8 cellular contexts compared by ENCODE assay signal in the genomic region with DNA sequence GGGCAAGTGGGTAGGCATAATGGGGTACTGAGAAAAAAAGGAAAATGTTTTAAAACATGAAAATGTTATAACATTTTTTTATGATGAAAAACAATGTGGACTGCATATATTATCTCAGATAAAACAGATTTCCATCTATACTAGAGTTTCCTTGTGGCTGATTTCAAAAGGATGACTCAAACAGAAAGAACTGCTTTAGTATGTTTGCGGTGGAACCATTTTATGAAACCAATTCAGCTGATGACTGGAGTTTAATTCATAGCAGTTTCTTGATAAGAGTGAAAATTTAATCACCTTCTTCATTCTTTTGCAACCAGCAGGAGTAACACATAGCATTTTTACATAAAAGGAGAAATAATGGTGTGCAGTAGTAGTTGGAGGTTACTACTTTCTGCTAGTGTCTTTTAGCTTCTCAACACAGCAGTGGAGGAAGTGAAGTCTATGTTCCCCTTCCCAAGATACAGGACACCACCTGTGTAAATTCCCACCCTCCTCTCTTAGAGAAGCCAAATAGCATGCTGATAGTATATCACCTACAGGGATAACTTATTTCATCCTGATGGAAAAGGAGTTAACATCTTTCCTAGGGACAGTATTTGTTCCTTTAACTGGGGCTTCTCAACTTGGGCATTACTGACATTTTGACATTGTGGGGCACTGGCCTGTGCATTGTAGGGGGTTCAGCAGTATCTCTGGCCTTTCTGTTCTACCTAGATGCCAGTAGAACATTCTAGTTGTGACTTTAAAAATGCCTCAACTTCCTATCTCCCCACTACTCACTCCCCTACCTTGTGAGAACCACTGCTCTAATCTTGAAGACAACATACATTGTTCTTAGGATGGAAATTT.
A peak's percentile ranks its signal among the peaks of the same experiment; 100 is the strongest.
DNase-seq lines count a peak whose midpoint lies in the region; ATAC-seq, FAIRE-seq and TF ChIP-seq lines count a peak whose summit lies in the region.

No MANE protein-coding gene starts in this region.

- no peaks in the 10 kb centered on the region for H3K36me3 Mint-ChIP-seq in nephron (ENCODE audit: low read depth)

- H3K4me3 Mint-ChIP-seq in nephron, result no peak overlapping the region

- H3K27me3 ChIP-seq in brain microvascular endothelial cell (replicated peaks), result no peaks in the 10 kb centered on the region

- peak; percentile 49 for ATAC-seq in GM19463 (IDR thresholded peaks at IDR 0.05; ENCODE audit: unreplicated experiment)

- DNase-seq in COLO829 (ENCODE audit: low spot score) (peak; percentile 56), HTR-8/SVneo (ENCODE audit: insufficient read length, low spot score) (peak; percentile 14), brain microvascular endothelial cell (peak; percentile 41), 8988T (no peak), DMS153 (lab: John Stamatoyannopoulos, UW) (no peak)
- no peak for DNase-seq in stimulated activated CD4-positive, alpha-beta T cell treated with anti-CD3 and anti-CD28 coated beads, Interleukin-2, amount 100 ng/mL, for 24 hours

- no peaks in the 10 kb centered on the region for H3K36me3 ChIP-seq in brain microvascular endothelial cell (replicated peaks)

- TF ChIP-seq CTCF in brain microvascular endothelial cell (IDR thresholded peaks at IDR 0.05; ENCODE audit: low read depth, low read length, missing control alignments), result no peak
- no peak for TF ChIP-seq CTCF in nephron (IDR thresholded peaks at IDR 0.05; ENCODE audit: unreplicated experiment in 3 of 3)

- peak overlapping the region; percentile 2 to 19 (median 3) for H3K27ac Mint-ChIP-seq in nephron

- no peaks in the 10 kb centered on the region for H3K27me3 Mint-ChIP-seq in nephron (ENCODE audit: low read depth)

- in situ Hi-C loops in brain microvascular endothelial cell (cut with HindIII; ENCODE audit: low pct_ligation_motif_present, low sequenced_read_pairs), result no loop called here

- no peaks in the 10 kb centered on the region for H3K9me3 Mint-ChIP-seq in nephron

- FAIRE-seq in HTR-8/SVneo (lab: Jason Lieb, UNC), result no peak

- no peak overlapping the region for H3K4me3 ChIP-seq in brain microvascular endothelial cell (ENCODE audit: low read depth, low read length)

- peak overlapping the region; percentile 1 for H3K27ac ChIP-seq in brain microvascular endothelial cell

- peaks cover 10% of the 10 kb centered on the region for H3K4me1 Mint-ChIP-seq in nephron

Comparison
In these comparisons a context has a peak if more than half of its experiments do, and no peak if none do; other contexts are left out.
1. DNase-seq: peak in COLO829 (single experiment), HTR-8/SVneo (single experiment) and brain microvascular endothelial cell (single experiment); none in 8988T (single experiment), stimulated activated CD4-positive, alpha-beta T cell treated with anti-CD3 and anti-CD28 coated beads, Interleukin-2, amount 100 ng/mL, for 24 hours (0 of 2) and DMS153 (single experiment).